In the genomic region with DNA sequence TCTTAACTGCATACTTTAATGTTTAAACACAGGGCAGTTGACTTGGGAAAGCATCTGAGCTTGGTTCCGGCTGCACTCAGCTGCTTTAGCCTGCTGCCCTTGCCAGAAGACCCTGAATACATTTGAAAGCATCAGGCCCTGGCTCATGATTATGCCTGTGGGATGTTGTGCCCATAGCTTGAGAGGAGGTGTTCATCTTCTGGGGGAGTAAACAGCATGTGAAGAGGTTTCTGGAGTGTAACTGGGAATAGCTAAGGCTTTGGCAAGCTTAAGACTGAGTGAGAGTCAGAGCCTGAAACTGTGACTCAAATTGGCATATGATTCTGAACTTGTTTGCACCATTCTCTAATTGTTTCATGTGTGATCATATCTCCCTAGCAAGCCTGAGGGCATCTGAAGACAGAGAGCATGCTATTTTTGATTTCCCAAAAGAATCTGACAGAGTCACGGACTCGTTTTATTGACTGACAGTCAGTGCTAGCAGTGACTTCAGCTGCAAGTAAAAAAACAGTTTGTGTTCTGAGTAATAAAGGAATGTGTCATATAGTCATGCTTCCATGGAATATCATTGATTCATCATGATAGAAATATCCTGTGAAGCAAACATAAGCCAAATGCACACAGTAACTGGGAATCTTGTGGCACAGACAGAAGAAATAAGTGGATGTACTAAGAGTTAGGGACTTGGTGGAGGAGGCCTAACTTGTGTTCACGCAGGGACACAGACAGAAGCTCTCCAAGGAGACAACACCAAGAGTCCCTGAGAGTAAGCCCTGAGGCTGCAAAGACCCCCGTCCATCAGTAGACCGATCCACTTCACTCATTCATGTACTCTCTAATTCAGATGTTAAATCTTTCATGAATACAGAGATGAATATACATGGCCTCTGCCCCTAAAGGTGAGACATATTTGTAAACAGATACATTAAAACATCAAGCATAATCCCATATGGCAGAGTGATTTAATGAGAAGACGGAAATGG, we compare ENCODE assay signal across 12 cellular contexts.
DNase-seq lines count a peak whose midpoint lies in the region; ATAC-seq, FAIRE-seq and TF ChIP-seq lines count a peak whose summit lies in the region.
"Had no signal": no experiment of that assay in that cellular context is flagged by ENCODE, and none has a peak within 500 bp of the region (broad histone marks: within the 10 kb centered on the region; RNA-seq: fewer than 3 reads in every experiment).

No MANE protein-coding gene starts in this region.

- TF ChIP-seq CTCF in AG04449 (IDR thresholded peaks at IDR 0.05; ENCODE audit: insufficient read depth, low read length, missing control alignments) (no peak), PC-9 (conservative IDR thresholded peaks at IDR 0.05) (no peak), esophagus squamous epithelium (IDR thresholded peaks at IDR 0.05) (no peak), osteoblast (IDR thresholded peaks at IDR 0.05; ENCODE audit: extremely low read depth, low read depth, low read length) (no peak)

- H3K79me2 ChIP-seq in PC-9 (ENCODE audit: low read depth), result no peaks in the 10 kb centered on the region
- H3K79me2 ChIP-seq in osteoblast (ENCODE audit: insufficient read depth, low read length), result no peaks in the 10 kb centered on the region

- intact Hi-C loops in PC-9 (cut with micrococcal nuclease; ENCODE audit: unreplicated experiment) (no loop called here), esophagus squamous epithelium (cut with DNase I) (loop anchor here (10.0 kb wide), 2 partner anchors 45 to 305 kb away; no protein-coding TSS in a partner anchor)

- peak overlapping the region; percentile 44; the same call in 1 of the 2 replicates for H3K27ac ChIP-seq in PC-9
- H3K27ac ChIP-seq in esophagus squamous epithelium, result peak overlapping the region; percentile 76 to 92 (median 90)
- H3K27ac ChIP-seq in osteoblast (ENCODE audit: low read depth, low read length), result peak overlapping the region; percentile 96

- H3K4me3 ChIP-seq in AG04449 (ENCODE audit: low read depth, low read length) (no peak overlapping the region), PC-9 (no peak overlapping the region), esophagus squamous epithelium (no peak overlapping the region), osteoblast (ENCODE audit: insufficient read depth, low read length) (no peak overlapping the region)

- no peaks in the 10 kb centered on the region for H3K9me2 ChIP-seq in PC-9 (ENCODE audit: insufficient read depth)

- no TSS peak for BruUV-seq in PC-9 (replicated peaks; lab: Mats Ljungman, UMichigan)

- H3F3A ChIP-seq in PC-9 (ENCODE audit: insufficient read depth, low read depth), result no peaks in the 10 kb centered on the region

- H4K20me1 ChIP-seq in PC-9 (ENCODE audit: insufficient read depth) (no peaks in the 10 kb centered on the region), osteoblast (ENCODE audit: insufficient read depth, low read length) (no peaks in the 10 kb centered on the region)

- no peak for FAIRE-seq in GM19239 (lab: Jason Lieb, UNC)

- no peak overlapping the region for H3K4me2 ChIP-seq in PC-9
- H3K4me2 ChIP-seq in osteoblast (ENCODE audit: insufficient read depth, low read length), result peak overlapping the region; percentile 49

- H3K36me3 ChIP-seq in PC-9 (ENCODE audit: low read depth) (no peaks in the 10 kb centered on the region), esophagus squamous epithelium (no peaks in the 10 kb centered on the region), osteoblast (ENCODE audit: insufficient read depth, low read length) (no peaks in the 10 kb centered on the region)

- peak; percentile 97 for DNase-seq in AG04449 (ENCODE audit: low read depth, low spot score)
- peak in 1 of 2 experiments; percentile 72 for DNase-seq in PC-9
- DNase-seq in esophagus squamous epithelium (lab: John Stamatoyannopoulos, UW), result no peak
- DNase-seq in osteoblast (ENCODE audit: insufficient read length, low spot score, missing footprints), result peak; percentile 91
- DNase-seq in GM19239 (ENCODE audit: insufficient read length, low spot score), result no peak
- DNase-seq in DMS79 treated with DMSO at 0.1 percent for 48 hours (lab: John Stamatoyannopoulos, UW), result no peak
- no peak for DNase-seq in activated CD4-positive, alpha-beta T cell treated with anti-CD3 and anti-CD28 coated beads for 1 hour
- DNase-seq: activated CD4-positive, CD25-positive, alpha-beta regulatory T cell; CD8-positive, alpha-beta memory T cell; naive B cell; NCI-H524 treated with DMSO at 0.1 percent for 48 hours had no signal

- POLR2A ChIA-PET in AG04449 (lab: Yijun Ruan, JAX), result interaction anchor here (0.6 to 2.6 kb wide), 10 partner anchors 14 to 311 kb away, joined by 3 to 13 read pairs (median 4); a partner anchor contains a TSS
- POLR2A ChIA-PET in PC-9 (lab: Charles Lee; ENCODE audit: unreplicated experiment), result interaction anchor here (0.6 to 0.7 kb wide), 2 partner anchors 27 to 211 kb away, joined by 3 to 5 read pairs; no protein-coding TSS in a partner anchor

- H3K9me3 ChIP-seq in PC-9 (ENCODE audit: insufficient read depth, low read depth) (no peaks in the 10 kb centered on the region), esophagus squamous epithelium (no peaks in the 10 kb centered on the region), osteoblast (ENCODE audit: low read depth, low read length) (no peaks in the 10 kb centered on the region)

- ATAC-seq in GM21515 (IDR thresholded peaks at IDR 0.05; ENCODE audit: unreplicated experiment), result no peak

- H2AFZ ChIP-seq in PC-9, result no peak overlapping the region
- peak overlapping the region; percentile 41 for H2AFZ ChIP-seq in osteoblast (ENCODE audit: low read length)

- 37 to 43% methylated on average over 7 of the region's 7 CpGs for WGBS in esophagus squamous epithelium, 2 donors

- H3K4me1 ChIP-seq in PC-9 (replicated peaks; ENCODE audit: insufficient read depth) (no peaks in the 10 kb centered on the region), esophagus squamous epithelium (peaks cover 0 to 61% (median 18%) of the 10 kb centered on the region in 3 donors), osteoblast (ENCODE audit: insufficient read depth, low read length) (peaks cover 22% of the 10 kb centered on the region)

- no peaks in the 10 kb centered on the region for H3K27me3 ChIP-seq in PC-9 (ENCODE audit: insufficient read depth, low read depth)
- no peaks in the 10 kb centered on the region for H3K27me3 ChIP-seq in esophagus squamous epithelium
- H3K27me3 ChIP-seq in osteoblast (ENCODE audit: insufficient read depth, low read length), result no peaks in the 10 kb centered on the region

- CTCF ChIA-PET in AG04449 (lab: Yijun Ruan, JAX) (interaction anchor here (0.7 to 10.5 kb wide), 8 partner anchors 8 to 640 kb away, joined by 3 to 125 read pairs (median 4); a partner anchor contains a TSS), PC-9 (lab: Charles Lee) (no interaction called here)

- no peak for TF ChIP-seq POLR2A in esophagus squamous epithelium (IDR thresholded peaks at IDR 0.05)

Comparison
In these comparisons a context has a peak if more than half of its experiments do, and no peak if none do; other contexts are left out.
1. DNase-seq: peak in AG04449 (single experiment) and osteoblast (single experiment); none in esophagus squamous epithelium (single experiment), GM19239 (single experiment), DMS79 treated with DMSO at 0.1 percent for 48 hours (single experiment) and activated CD4-positive, alpha-beta T cell treated with anti-CD3 and anti-CD28 coated beads for 1 hour (single experiment).
2. H3K27ac ChIP-seq: peak in every context shown above with its lines; median percentile 96 in osteoblast; 90 in esophagus squamous epithelium; 44 in PC-9.